Comparison of ENCODE assay signal across 23 cellular contexts in the genomic region with DNA sequence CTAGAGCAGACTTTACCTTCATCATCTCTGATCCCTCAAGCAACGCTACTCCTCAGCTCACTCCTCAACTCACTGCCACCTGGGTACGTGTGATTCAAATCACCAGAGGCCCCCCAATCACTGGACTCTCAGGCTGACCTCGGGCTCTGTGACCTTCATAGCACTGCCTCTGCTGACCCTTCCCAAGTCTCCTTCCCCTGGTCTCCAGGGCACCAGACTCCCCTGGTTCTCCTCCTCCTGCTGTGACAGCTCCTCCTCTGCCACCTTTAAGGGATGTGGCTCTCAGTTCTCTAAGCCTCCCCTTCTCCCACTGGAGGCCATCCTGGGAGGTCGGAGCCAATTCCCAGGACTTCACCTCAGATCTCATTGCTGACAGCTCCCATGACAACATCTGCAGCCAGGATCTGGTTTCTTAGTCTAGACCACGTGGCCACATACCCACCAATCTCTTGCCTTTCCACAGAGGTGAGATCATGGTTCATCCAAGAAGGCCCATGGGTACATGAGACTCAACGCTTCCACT.
DNase-seq lines count a peak whose midpoint lies in the region; ATAC-seq and TF ChIP-seq lines count a peak whose summit lies in the region.
"Had no signal": no experiment of that assay in that cellular context is flagged by ENCODE, and none has a peak within 500 bp of the region (broad histone marks: within the 10 kb centered on the region; RNA-seq: fewer than 3 reads in every experiment).

No MANE protein-coding gene starts in this region.

- no peaks in the 10 kb centered on the region for H3K9me3 Mint-ChIP-seq in T-helper 2 cell treated with Interferon-gamma antibody and Interleukin-4, amounts not matched to agents 5 μg/mL and 100 μg/mL, for 36 hours
- H3K9me3 Mint-ChIP-seq in stimulated activated naive CD8-positive, alpha-beta T cell treated with anti-CD3 and anti-CD28 coated beads, Interleukin-15, Interleukin-2, amounts not matched to agents 100 ng/mL and 50 ng/mL, for 24 hours: no peaks in the 10 kb centered on the region
- no peaks in the 10 kb centered on the region for H3K9me3 Mint-ChIP-seq in central memory CD8-positive, alpha-beta T cell
- peaks cover 0 to 4% of the 10 kb centered on the region in 2 donors for H3K9me3 Mint-ChIP-seq in stimulated activated naive CD8-positive, alpha-beta T cell treated with anti-CD3 and anti-CD28 coated beads, Interleukin-15, amount 100 ng/mL, for 72 hours
- H3K9me3 Mint-ChIP-seq: memory B cell had no signal

- H3K27ac Mint-ChIP-seq in T-helper 2 cell treated with Interferon-gamma antibody and Interleukin-4, amounts not matched to agents 5 μg/mL and 100 μg/mL, for 36 hours: peak overlapping the region; percentile 52
- peak overlapping the region; percentile 38 for H3K27ac Mint-ChIP-seq in stimulated activated naive CD8-positive, alpha-beta T cell treated with anti-CD3 and anti-CD28 coated beads, Interleukin-15, Interleukin-2, amounts not matched to agents 100 ng/mL and 50 ng/mL, for 24 hours
- peak overlapping the region; percentile 1 for H3K27ac Mint-ChIP-seq in central memory CD8-positive, alpha-beta T cell (ENCODE audit: low read depth)
- H3K27ac Mint-ChIP-seq in stimulated activated naive CD8-positive, alpha-beta T cell treated with anti-CD3 and anti-CD28 coated beads, Interleukin-15, amount 100 ng/mL, for 72 hours: peak overlapping the region; percentile 23 to 27
- H3K27ac Mint-ChIP-seq: B cell had no signal

- no peak for TF ChIP-seq CTCF in GM13976 (IDR thresholded peaks at IDR 0.05; ENCODE audit: borderline replicate concordance, control extremely low read depth, extremely low read depth, insufficient read depth, missing control alignments)

- H3K4me3 Mint-ChIP-seq in T-helper 2 cell treated with Interferon-gamma antibody and Interleukin-4, amounts not matched to agents 5 μg/mL and 100 μg/mL, for 36 hours: no peak overlapping the region
- H3K4me3 Mint-ChIP-seq in stimulated activated naive CD8-positive, alpha-beta T cell treated with anti-CD3 and anti-CD28 coated beads, Interleukin-15, Interleukin-2, amounts not matched to agents 100 ng/mL and 50 ng/mL, for 24 hours: no peak overlapping the region
- H3K4me3 Mint-ChIP-seq in central memory CD8-positive, alpha-beta T cell: no peak overlapping the region
- no peak overlapping the region for H3K4me3 Mint-ChIP-seq in stimulated activated naive CD8-positive, alpha-beta T cell treated with anti-CD3 and anti-CD28 coated beads, Interleukin-15, amount 100 ng/mL, for 72 hours
- H3K4me3 Mint-ChIP-seq: B cell, memory B cell, nephron had no signal

- no peaks in the 10 kb centered on the region for H3K27me3 Mint-ChIP-seq in T-helper 2 cell treated with Interferon-gamma antibody and Interleukin-4, amounts not matched to agents 5 μg/mL and 100 μg/mL, for 36 hours (ENCODE audit: low read depth)
- no peaks in the 10 kb centered on the region for H3K27me3 Mint-ChIP-seq in stimulated activated naive CD8-positive, alpha-beta T cell treated with anti-CD3 and anti-CD28 coated beads, Interleukin-15, Interleukin-2, amounts not matched to agents 100 ng/mL and 50 ng/mL, for 24 hours
- no peaks in the 10 kb centered on the region for H3K27me3 Mint-ChIP-seq in central memory CD8-positive, alpha-beta T cell
- H3K27me3 Mint-ChIP-seq in stimulated activated naive CD8-positive, alpha-beta T cell treated with anti-CD3 and anti-CD28 coated beads, Interleukin-15, amount 100 ng/mL, for 72 hours: no peaks in the 10 kb centered on the region
- H3K27me3 Mint-ChIP-seq: B cell, memory B cell had no signal

- in situ Hi-C loops in GM13976 (cut with MboI; ENCODE audit: low sequenced_read_pairs, unreplicated experiment): no loop called here

- no peak for DNase-seq in T-helper 2 cell treated with Interferon-gamma antibody and Interleukin-4, amounts not matched to agents 5 μg/mL and 100 μg/mL, for 36 hours (ENCODE audit: low spot score)
- DNase-seq in T-helper 2 cell: no peak
- DNase-seq in stimulated activated naive CD8-positive, alpha-beta T cell treated with anti-CD3 and anti-CD28 coated beads, Interleukin-15, Interleukin-2, amounts not matched to agents 100 U/mL and 50 U/mL, for 24 hours: no peak
- DNase-seq in central memory CD8-positive, alpha-beta T cell (ENCODE audit: low spot score in 2 of 2): no peak
- no peak for DNase-seq in stimulated activated naive CD8-positive, alpha-beta T cell treated with anti-CD3 and anti-CD28 coated beads, Interleukin-15, amount 100 ng/mL, for 72 hours
- no peak for DNase-seq in GM13976 (ENCODE audit: low spot score)
- no peak for DNase-seq in A172 (ENCODE audit: low spot score)
- DNase-seq: activated CD4-positive, alpha-beta T cell treated with anti-CD3 and anti-CD28 coated beads, Interleukin-2, amount 50 U/mL, for 4 hours; anterior cingulate cortex; central memory CD4-positive, alpha-beta T cell; left colon; NCI-H1694; NCI-H748 treated with DMSO at 0.1 percent for 48 hours; SHP77; SW 1271 had no signal

- peaks cover 1% of the 10 kb centered on the region for H3K4me1 Mint-ChIP-seq in T-helper 2 cell treated with Interferon-gamma antibody and Interleukin-4, amounts not matched to agents 5 μg/mL and 100 μg/mL, for 36 hours (ENCODE audit: low read depth)
- H3K4me1 Mint-ChIP-seq in stimulated activated naive CD8-positive, alpha-beta T cell treated with anti-CD3 and anti-CD28 coated beads, Interleukin-15, Interleukin-2, amounts not matched to agents 100 ng/mL and 50 ng/mL, for 24 hours (ENCODE audit: low read depth): peaks cover 22% of the 10 kb centered on the region
- H3K4me1 Mint-ChIP-seq in central memory CD8-positive, alpha-beta T cell: peaks cover 58% of the 10 kb centered on the region
- peaks cover 37% of the 10 kb centered on the region for H3K4me1 Mint-ChIP-seq in stimulated activated naive CD8-positive, alpha-beta T cell treated with anti-CD3 and anti-CD28 coated beads, Interleukin-15, amount 100 ng/mL, for 72 hours

- peaks cover 60% of the 10 kb centered on the region for H3K36me3 Mint-ChIP-seq in T-helper 2 cell treated with Interferon-gamma antibody and Interleukin-4, amounts not matched to agents 5 μg/mL and 100 μg/mL, for 36 hours (ENCODE audit: low read depth)
- H3K36me3 Mint-ChIP-seq in stimulated activated naive CD8-positive, alpha-beta T cell treated with anti-CD3 and anti-CD28 coated beads, Interleukin-15, Interleukin-2, amounts not matched to agents 100 ng/mL and 50 ng/mL, for 24 hours (ENCODE audit: low read depth): peaks cover 66% of the 10 kb centered on the region
- H3K36me3 Mint-ChIP-seq in central memory CD8-positive, alpha-beta T cell (ENCODE audit: insufficient read depth): peaks cover 56% of the 10 kb centered on the region

- no peak for ATAC-seq in stimulated activated naive CD8-positive, alpha-beta T cell treated with anti-CD3 and anti-CD28 coated beads, Interleukin-15, Interleukin-2, amounts not matched to agents 100 U/mL and 50 U/mL, for 24 hours
- ATAC-seq in central memory CD8-positive, alpha-beta T cell (replicated peaks; ENCODE audit: extremely low read depth, poor library complexity, severe bottlenecking): no peak
- ATAC-seq in stimulated activated naive CD8-positive, alpha-beta T cell treated with anti-CD3 and anti-CD28 coated beads, Interleukin-15, amount 100 ng/mL, for 72 hours: no peak
- ATAC-seq: A549, HCT116, heart left ventricle, left colon, sciatic nerve had no signal

Comparison
In these comparisons a context has a peak if more than half of its experiments do, and no peak if none do; other contexts are left out.
1. H3K27ac Mint-ChIP-seq: peak in every context shown above with its lines; median percentile 52 in T-helper 2 cell treated with Interferon-gamma antibody and Interleukin-4, amounts not matched to agents 5 μg/mL and 100 μg/mL, for 36 hours; 38 in stimulated activated naive CD8-positive, alpha-beta T cell treated with anti-CD3 and anti-CD28 coated beads, Interleukin-15, Interleukin-2, amounts not matched to agents 100 ng/mL and 50 ng/mL, for 24 hours; 25 in stimulated activated naive CD8-positive, alpha-beta T cell treated with anti-CD3 and anti-CD28 coated beads, Interleukin-15, amount 100 ng/mL, for 72 hours; 1 in central memory CD8-positive, alpha-beta T cell.